1 cellular context compared by ENCODE assay signal in the genomic region with DNA sequence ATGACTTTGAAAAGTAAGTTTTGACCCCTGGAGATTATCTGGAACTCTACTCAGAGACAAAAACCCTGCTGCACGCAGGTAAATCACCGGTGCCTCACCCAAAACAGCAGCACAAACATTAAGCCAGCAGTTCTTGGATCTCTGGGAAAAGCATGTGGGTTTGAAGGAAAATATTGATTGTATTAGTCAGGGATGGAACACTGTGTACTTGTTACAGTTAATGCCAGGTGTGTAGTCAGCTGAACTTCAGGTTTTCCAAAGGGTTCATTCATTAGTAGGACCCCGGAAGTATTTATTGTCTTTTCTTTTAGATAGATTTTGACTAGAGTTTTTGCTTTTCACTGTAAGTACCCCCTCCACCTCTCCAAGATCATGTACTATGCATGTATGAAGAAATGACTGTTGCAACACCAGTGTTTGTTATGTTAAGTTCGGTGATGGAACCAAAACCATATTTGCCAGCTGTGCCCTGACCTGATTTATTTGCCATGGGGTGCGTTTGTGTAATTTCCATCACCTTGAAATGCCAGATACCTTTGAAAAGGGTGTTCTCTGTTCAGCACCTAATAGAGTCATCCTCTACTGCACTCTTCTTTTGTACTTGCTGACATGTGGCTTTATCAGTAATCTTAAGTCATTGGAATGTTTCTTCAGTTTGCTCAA.
TF ChIP-seq lines count a peak whose summit lies in the region.

No MANE protein-coding gene starts in this region.

TF ChIP-seq in GM23338, 12 proteins besides CTCF, POLR2A, EP300 and RAD21 (continued from another document):
- TF ChIP-seq, protein P1, sequence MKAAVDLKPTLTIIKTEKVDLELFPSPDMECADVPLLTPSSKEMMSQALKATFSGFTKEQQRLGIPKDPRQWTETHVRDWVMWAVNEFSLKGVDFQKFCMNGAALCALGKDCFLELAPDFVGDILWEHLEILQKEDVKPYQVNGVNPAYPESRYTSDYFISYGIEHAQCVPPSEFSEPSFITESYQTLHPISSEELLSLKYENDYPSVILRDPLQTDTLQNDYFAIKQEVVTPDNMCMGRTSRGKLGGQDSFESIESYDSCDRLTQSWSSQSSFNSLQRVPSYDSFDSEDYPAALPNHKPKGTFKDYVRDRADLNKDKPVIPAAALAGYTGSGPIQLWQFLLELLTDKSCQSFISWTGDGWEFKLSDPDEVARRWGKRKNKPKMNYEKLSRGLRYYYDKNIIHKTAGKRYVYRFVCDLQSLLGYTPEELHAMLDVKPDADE (IDR thresholded peaks at IDR 0.05) = no peak
- TF ChIP-seq, protein P2, sequence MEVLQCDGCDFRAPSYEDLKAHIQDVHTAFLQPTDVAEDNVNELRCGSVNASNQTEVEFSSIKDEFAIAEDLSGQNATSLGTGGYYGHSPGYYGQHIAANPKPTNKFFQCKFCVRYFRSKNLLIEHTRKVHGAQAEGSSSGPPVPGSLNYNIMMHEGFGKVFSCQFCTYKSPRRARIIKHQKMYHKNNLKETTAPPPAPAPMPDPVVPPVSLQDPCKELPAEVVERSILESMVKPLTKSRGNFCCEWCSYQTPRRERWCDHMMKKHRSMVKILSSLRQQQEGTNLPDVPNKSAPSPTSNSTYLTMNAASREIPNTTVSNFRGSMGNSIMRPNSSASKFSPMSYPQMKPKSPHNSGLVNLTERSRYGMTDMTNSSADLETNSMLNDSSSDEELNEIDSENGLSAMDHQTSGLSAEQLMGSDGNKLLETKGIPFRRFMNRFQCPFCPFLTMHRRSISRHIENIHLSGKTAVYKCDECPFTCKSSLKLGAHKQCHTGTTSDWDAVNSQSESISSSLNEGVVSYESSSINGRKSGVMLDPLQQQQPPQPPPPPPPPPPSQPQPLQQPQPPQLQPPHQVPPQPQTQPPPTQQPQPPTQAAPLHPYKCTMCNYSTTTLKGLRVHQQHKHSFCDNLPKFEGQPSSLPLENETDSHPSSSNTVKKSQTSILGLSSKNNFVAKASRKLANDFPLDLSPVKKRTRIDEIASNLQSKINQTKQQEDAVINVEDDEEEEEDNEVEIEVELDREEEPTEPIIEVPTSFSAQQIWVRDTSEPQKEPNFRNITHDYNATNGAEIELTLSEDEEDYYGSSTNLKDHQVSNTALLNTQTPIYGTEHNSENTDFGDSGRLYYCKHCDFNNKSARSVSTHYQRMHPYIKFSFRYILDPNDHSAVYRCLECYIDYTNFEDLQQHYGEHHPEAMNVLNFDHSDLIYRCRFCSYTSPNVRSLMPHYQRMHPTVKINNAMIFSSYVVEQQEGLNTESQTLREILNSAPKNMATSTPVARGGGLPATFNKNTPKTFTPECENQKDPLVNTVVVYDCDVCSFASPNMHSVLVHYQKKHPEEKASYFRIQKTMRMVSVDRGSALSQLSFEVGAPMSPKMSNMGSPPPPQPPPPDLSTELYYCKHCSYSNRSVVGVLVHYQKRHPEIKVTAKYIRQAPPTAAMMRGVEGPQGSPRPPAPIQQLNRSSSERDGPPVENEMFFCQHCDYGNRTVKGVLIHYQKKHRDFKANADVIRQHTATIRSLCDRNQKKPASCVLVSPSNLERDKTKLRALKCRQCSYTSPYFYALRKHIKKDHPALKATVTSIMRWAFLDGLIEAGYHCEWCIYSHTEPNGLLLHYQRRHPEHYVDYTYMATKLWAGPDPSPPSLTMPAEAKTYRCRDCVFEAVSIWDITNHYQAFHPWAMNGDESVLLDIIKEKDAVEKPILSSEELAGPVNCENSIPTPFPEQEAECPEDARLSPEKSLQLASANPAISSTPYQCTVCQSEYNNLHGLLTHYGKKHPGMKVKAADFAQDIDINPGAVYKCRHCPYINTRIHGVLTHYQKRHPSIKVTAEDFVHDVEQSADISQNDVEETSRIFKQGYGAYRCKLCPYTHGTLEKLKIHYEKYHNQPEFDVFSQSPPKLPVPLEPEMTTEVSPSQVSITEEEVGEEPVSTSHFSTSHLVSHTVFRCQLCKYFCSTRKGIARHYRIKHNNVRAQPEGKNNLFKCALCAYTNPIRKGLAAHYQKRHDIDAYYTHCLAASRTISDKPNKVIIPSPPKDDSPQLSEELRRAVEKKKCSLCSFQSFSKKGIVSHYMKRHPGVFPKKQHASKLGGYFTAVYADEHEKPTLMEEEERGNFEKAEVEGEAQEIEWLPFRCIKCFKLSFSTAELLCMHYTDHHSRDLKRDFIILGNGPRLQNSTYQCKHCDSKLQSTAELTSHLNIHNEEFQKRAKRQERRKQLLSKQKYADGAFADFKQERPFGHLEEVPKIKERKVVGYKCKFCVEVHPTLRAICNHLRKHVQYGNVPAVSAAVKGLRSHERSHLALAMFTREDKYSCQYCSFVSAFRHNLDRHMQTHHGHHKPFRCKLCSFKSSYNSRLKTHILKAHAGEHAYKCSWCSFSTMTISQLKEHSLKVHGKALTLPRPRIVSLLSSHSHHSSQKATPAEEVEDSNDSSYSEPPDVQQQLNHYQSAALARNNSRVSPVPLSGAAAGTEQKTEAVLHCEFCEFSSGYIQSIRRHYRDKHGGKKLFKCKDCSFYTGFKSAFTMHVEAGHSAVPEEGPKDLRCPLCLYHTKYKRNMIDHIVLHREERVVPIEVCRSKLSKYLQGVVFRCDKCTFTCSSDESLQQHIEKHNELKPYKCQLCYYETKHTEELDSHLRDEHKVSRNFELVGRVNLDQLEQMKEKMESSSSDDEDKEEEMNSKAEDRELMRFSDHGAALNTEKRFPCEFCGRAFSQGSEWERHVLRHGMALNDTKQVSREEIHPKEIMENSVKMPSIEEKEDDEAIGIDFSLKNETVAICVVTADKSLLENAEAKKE (CRISPR knock-in tag; IDR thresholded peaks at IDR 0.05) = no peak
- TF ChIP-seq, protein P3, sequence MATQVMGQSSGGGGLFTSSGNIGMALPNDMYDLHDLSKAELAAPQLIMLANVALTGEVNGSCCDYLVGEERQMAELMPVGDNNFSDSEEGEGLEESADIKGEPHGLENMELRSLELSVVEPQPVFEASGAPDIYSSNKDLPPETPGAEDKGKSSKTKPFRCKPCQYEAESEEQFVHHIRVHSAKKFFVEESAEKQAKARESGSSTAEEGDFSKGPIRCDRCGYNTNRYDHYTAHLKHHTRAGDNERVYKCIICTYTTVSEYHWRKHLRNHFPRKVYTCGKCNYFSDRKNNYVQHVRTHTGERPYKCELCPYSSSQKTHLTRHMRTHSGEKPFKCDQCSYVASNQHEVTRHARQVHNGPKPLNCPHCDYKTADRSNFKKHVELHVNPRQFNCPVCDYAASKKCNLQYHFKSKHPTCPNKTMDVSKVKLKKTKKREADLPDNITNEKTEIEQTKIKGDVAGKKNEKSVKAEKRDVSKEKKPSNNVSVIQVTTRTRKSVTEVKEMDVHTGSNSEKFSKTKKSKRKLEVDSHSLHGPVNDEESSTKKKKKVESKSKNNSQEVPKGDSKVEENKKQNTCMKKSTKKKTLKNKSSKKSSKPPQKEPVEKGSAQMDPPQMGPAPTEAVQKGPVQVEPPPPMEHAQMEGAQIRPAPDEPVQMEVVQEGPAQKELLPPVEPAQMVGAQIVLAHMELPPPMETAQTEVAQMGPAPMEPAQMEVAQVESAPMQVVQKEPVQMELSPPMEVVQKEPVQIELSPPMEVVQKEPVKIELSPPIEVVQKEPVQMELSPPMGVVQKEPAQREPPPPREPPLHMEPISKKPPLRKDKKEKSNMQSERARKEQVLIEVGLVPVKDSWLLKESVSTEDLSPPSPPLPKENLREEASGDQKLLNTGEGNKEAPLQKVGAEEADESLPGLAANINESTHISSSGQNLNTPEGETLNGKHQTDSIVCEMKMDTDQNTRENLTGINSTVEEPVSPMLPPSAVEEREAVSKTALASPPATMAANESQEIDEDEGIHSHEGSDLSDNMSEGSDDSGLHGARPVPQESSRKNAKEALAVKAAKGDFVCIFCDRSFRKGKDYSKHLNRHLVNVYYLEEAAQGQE (IDR thresholded peaks at IDR 0.05; ENCODE audit: unreplicated experiment) = no peak
- no peak for TF ChIP-seq EZH2 (IDR thresholded peaks at IDR 0.05; ENCODE audit: low read depth, unreplicated experiment)
- TF ChIP-seq POLR2AphosphoS5 (IDR thresholded peaks at IDR 0.05; ENCODE audit: low read depth) = no peak
- TF ChIP-seq EZH2phosphoT487 (IDR thresholded peaks at IDR 0.05; ENCODE audit: unreplicated experiment) = no peak
- no peak for TF ChIP-seq CREB1 (CRISPR knock-in tag; IDR thresholded peaks at IDR 0.05; ENCODE audit: low read depth)
